In the genomic region with DNA sequence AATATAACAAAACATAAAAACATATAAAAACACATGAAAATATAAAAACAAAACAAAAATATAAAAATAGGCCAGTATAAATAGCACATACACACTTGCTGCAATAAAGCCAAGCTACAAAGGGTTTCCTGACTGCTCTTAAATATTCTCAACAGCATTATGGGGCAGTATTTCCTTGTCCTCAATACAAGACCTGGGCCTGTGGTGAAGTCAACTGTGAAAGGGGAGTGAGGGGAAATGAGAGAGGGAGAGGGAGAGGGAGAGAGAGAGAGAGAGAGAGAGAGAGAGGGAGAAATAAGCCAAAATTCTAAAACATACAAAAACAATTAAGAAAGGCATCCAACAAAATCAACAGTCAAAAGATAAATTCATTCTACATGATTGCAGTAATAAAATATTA, we compare ENCODE assay signal across 25 cellular contexts.
"Had no signal": no experiment of that assay in that cellular context is flagged by ENCODE, and none has a peak within 500 bp of the region (broad histone marks: within the 10 kb centered on the region; RNA-seq: fewer than 3 reads in every experiment).

No MANE protein-coding gene starts in this region.

- H3K9me3 ChIP-seq: SJSA1 had no signal

- ATAC-seq: activated CD8-positive, alpha-beta memory T cell treated with anti-CD3 and anti-CD28 coated beads, Interleukin-2, amount 10 ng/mL, durations not matched to agents 7 days and 5 days; SK-N-SH treated with all-trans-retinoic acid at 6 μM for 48 hours had no signal

- H3K9me3 Mint-ChIP-seq: activated CD4-positive, alpha-beta T cell treated with anti-CD3 and anti-CD28 coated beads, Interleukin-2, amount 10 ng/mL, durations not matched to agents 24 days and 14 days; activated naive CD4-positive, alpha-beta T cell treated with anti-CD3 and anti-CD28 coated beads, Interleukin-2, amount 50 U/mL, for 24 hours; activated T-cell treated with anti-CD3 and anti-CD28 coated beads, Interleukin-2, amount 50 U/mL, for 24 hours; activated T-helper 1 cell treated with anti-CD3 and anti-CD28 coated beads, Interleukin-12 subunit alpha, Interleukin-12 subunit beta, Interleukin-2, Interleukin-4 antibody, amounts not matched to agents 30 ng/mL and 10 ng/mL and 1 ng/mL, durations not matched to agents 14 hours and 24 hours and 36 hours; T-helper 1 cell treated with Interleukin-12 subunit alpha and Interleukin-12 subunit beta and Interleukin-4 antibody, amounts not matched to agents 30 μg/mL and 1 μg/mL, for 36 hours; WTC11 had no signal

- H3K27ac ChIP-seq: SJSA1 had no signal

- H3K4me1 ChIP-seq: SJSA1 had no signal

- H3K4me3 ChIP-seq: SJSA1 had no signal

- H3K27me3 ChIP-seq: SJSA1 had no signal

- DNase-seq: activated CD4-positive, alpha-beta T cell treated with anti-CD3 and anti-CD28 coated beads, Interleukin-2, amount 10 ng/mL, durations not matched to agents 24 days and 14 days; activated CD4-positive, alpha-beta T cell treated with anti-CD3 and anti-CD28 coated beads, Interleukin-2, amount 50 U/mL, for 48 hours; activated CD4-positive, CD25-positive, alpha-beta regulatory T cell treated with anti-CD3 and anti-CD28 coated beads, Interleukin-2, amount 50 U/mL, for 72 hours; activated CD8-positive, alpha-beta memory T cell treated with anti-CD3 and anti-CD28 coated beads, Interleukin-2, amount 10 ng/mL, durations not matched to agents 7 days and 5 days; activated effector memory CD4-positive, alpha-beta T cell treated with Interleukin-2 at 50 U/mL for 16 hours; activated naive CD4-positive, alpha-beta T cell; activated T-cell treated with anti-CD3 and anti-CD28 coated beads, Interleukin-2, amount 50 U/mL, for 24 hours; aorta; central memory CD4-positive, alpha-beta T cell; KG1; MV-4-11; NCI-H1092 treated with DMSO at 0.1 percent for 48 hours; NCI-H1417 treated with DMSO at 0.1 percent for 48 hours; NCI-H1694; NCI-H2029; NCI-H2107; NCI-H510A treated with DMSO at 0.1 percent for 48 hours; SHP77; SW 1271 had no signal

- H3K36me3 ChIP-seq: SJSA1 had no signal

- H3K36me3 Mint-ChIP-seq: activated CD8-positive, alpha-beta memory T cell treated with anti-CD3 and anti-CD28 coated beads, Interleukin-2, amount 10 ng/mL, durations not matched to agents 7 days and 5 days; activated naive CD4-positive, alpha-beta T cell treated with anti-CD3 and anti-CD28 coated beads, Interleukin-2, amount 50 U/mL, for 24 hours; WTC11 had no signal

- H3K4me1 Mint-ChIP-seq: activated CD4-positive, alpha-beta T cell treated with anti-CD3 and anti-CD28 coated beads, Interleukin-2, amount 10 ng/mL, durations not matched to agents 24 days and 14 days; activated CD8-positive, alpha-beta memory T cell treated with anti-CD3 and anti-CD28 coated beads, Interleukin-2, amount 10 ng/mL, durations not matched to agents 7 days and 5 days; activated naive CD4-positive, alpha-beta T cell treated with anti-CD3 and anti-CD28 coated beads, Interleukin-2, amount 50 U/mL, for 24 hours had no signal

- H3K4me3 Mint-ChIP-seq: activated CD4-positive, alpha-beta T cell treated with anti-CD3 and anti-CD28 coated beads, Interleukin-2, amount 10 ng/mL, durations not matched to agents 24 days and 14 days; activated CD8-positive, alpha-beta memory T cell treated with anti-CD3 and anti-CD28 coated beads, Interleukin-2, amount 10 ng/mL, durations not matched to agents 7 days and 5 days; activated naive CD4-positive, alpha-beta T cell treated with anti-CD3 and anti-CD28 coated beads, Interleukin-2, amount 50 U/mL, for 24 hours; activated T-cell treated with anti-CD3 and anti-CD28 coated beads, Interleukin-2, amount 50 U/mL, for 24 hours; activated T-helper 1 cell treated with anti-CD3 and anti-CD28 coated beads, Interleukin-12 subunit alpha, Interleukin-12 subunit beta, Interleukin-2, Interleukin-4 antibody, amounts not matched to agents 30 ng/mL and 10 ng/mL and 1 ng/mL, durations not matched to agents 14 hours and 24 hours and 36 hours; T-helper 1 cell treated with Interleukin-12 subunit alpha and Interleukin-12 subunit beta and Interleukin-4 antibody, amounts not matched to agents 30 μg/mL and 1 μg/mL, for 36 hours; WTC11 had no signal

- H3K27ac Mint-ChIP-seq: activated CD4-positive, alpha-beta T cell treated with anti-CD3 and anti-CD28 coated beads, Interleukin-2, amount 10 ng/mL, durations not matched to agents 24 days and 14 days; activated CD8-positive, alpha-beta memory T cell treated with anti-CD3 and anti-CD28 coated beads, Interleukin-2, amount 10 ng/mL, durations not matched to agents 7 days and 5 days; activated naive CD4-positive, alpha-beta T cell treated with anti-CD3 and anti-CD28 coated beads, Interleukin-2, amount 50 U/mL, for 24 hours; activated T-cell treated with anti-CD3 and anti-CD28 coated beads, Interleukin-2, amount 50 U/mL, for 24 hours; activated T-helper 1 cell treated with anti-CD3 and anti-CD28 coated beads, Interleukin-12 subunit alpha, Interleukin-12 subunit beta, Interleukin-2, Interleukin-4 antibody, amounts not matched to agents 30 ng/mL and 10 ng/mL and 1 ng/mL, durations not matched to agents 14 hours and 24 hours and 36 hours; T-helper 1 cell treated with Interleukin-12 subunit alpha and Interleukin-12 subunit beta and Interleukin-4 antibody, amounts not matched to agents 30 μg/mL and 1 μg/mL, for 36 hours; WTC11 had no signal
